In the genomic region with DNA sequence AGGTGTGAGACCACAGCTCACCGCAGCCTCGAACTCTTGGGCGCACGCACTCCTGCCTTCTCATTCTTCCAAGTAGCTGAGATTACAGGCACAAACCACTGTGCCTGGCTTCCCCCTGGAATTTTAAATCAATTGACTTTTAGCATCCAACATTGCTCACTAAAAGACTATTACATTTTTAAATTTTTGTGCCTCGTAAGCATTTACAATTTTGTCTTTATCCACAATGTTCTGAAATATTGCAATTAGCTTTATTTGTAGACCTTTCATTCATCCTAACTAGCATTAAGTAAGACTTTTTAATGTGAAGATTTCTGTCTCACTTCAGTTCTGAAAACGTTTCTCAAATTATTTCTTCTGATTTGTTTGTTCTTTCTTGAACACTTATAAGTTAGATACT, we compare ENCODE assay signal across 8 cellular contexts.
"Had no signal": no experiment of that assay in that cellular context is flagged by ENCODE, and none has a peak within 500 bp of the region (broad histone marks: within the 10 kb centered on the region; RNA-seq: fewer than 3 reads in every experiment).

No MANE protein-coding gene starts in this region.

- FAIRE-seq: H1, HTR-8/SVneo had no signal

- H3K27ac ChIP-seq: KMS-11 had no signal

- H3K4me2 ChIP-seq: GM23338, KMS-11 had no signal

- DNase-seq: H7, Karpas-422, KBM-7 had no signal

- ATAC-seq: GM23338 had no signal

- H3K9ac ChIP-seq: KMS-11 had no signal

- H2AFZ ChIP-seq: GM23338 had no signal

- H3K36me3 ChIP-seq: HAP-1 had no signal

- H3K4me3 ChIP-seq: GM23338, HAP-1 had no signal

- H3K9me3 ChIP-seq: HAP-1 had no signal

- H3K4me1 ChIP-seq: HAP-1 had no signal
